In the genomic region with DNA sequence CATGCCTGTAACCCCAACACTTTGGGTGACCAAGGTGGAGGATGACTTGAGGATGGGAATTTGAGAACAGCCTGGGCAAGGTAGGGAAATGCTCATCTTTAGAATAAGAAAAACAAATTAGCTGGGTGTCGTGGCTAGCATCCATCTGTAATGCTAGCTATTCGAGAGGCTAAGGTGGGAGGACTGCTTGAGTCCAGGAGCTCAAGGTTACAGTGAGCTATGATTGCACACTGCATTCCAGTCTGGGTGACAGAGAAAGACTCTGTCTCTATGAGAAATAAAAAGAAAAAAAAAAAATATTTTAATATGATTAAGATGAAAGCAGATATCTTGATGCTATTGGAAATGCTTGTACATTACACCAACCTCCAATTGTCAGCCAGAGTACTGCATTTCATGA, we compare ENCODE assay signal across 7 cellular contexts.
"Had no signal": no experiment of that assay in that cellular context is flagged by ENCODE, and none has a peak within 500 bp of the region (broad histone marks: within the 10 kb centered on the region; RNA-seq: fewer than 3 reads in every experiment).

No MANE protein-coding gene starts in this region.

- H3K9me3 Mint-ChIP-seq: IgD-negative memory B cell had no signal

- FAIRE-seq: HTR-8/SVneo, K562 had no signal

- H3K4me1 Mint-ChIP-seq: IgD-negative memory B cell had no signal

- H3K4me3 ChIP-seq: K562 had no signal

- DNase-seq: IMR-90, KBM-7, KG1 had no signal

- ATAC-seq: K562 had no signal

- H3K27ac ChIP-seq: HL-60 had no signal

- H3K4me3 Mint-ChIP-seq: IgD-negative memory B cell had no signal

- H3K27ac Mint-ChIP-seq: IgD-negative memory B cell had no signal

- H3K36me3 Mint-ChIP-seq: IgD-negative memory B cell had no signal
